ENCODE assay signal across 8 cellular contexts in genomic region chr2:10900216-10901109, GRCh38. TPM values are rescaled to one million over a fixed set of nuclear protein-coding genes. Genes with fewer than 3 reads are reported as not detected.
DNase-seq lines count a peak whose midpoint lies in the region; ATAC-seq and TF ChIP-seq lines count a peak whose summit lies in the region.

No MANE protein-coding gene starts in this region.

- H2AFZ ChIP-seq in mesenchymal stem cell (ENCODE audit: low read depth, low read length): no peak overlapping the region

- TF ChIP-seq CTCF in GM10266 (IDR thresholded peaks at IDR 0.05; ENCODE audit: control insufficient read depth, insufficient read depth, low read depth, missing control alignments): peak; percentile 6

- H3K27me3 ChIP-seq in mesenchymal stem cell (ENCODE audit: control insufficient read depth in 1 of 2, insufficient read depth in 1 of 2, low read length in 2 of 2): peaks cover 5 to 15% of the 10 kb centered on the region in 2 experiments

- ATAC-seq in HG03460 (IDR thresholded peaks at IDR 0.05; ENCODE audit: unreplicated experiment) (no peak), HG02798 (IDR thresholded peaks at IDR 0.05; ENCODE audit: poor library complexity, unreplicated experiment) (no peak)

- no peak overlapping the region for H2BK12ac ChIP-seq in mesenchymal stem cell (ENCODE audit: low read length in 2 of 2)

- H2BK15ac ChIP-seq in mesenchymal stem cell (ENCODE audit: low read depth, poor library complexity, severe bottlenecking): no peak overlapping the region

- DNase-seq in GM10266 (ENCODE audit: extremely low spot score) (peak; percentile 59), KBM-7 (peak; percentile 52), T follicular helper cell (ENCODE audit: low read depth) (peak; percentile 20), mesenchymal stem cell (peak; percentile 43), NCI-H2107 (lab: John Stamatoyannopoulos, UW) (no peak), amniotic stem cell (lab: John Stamatoyannopoulos, UW) (no peak)

- H3K36me3 ChIP-seq in mesenchymal stem cell (ENCODE audit: control insufficient read depth in 1 of 2, insufficient read depth in 2 of 2, low read depth in 1 of 2, low read length in 2 of 2): no peaks in the 10 kb centered on the region

- no peak overlapping the region for H3K4me3 ChIP-seq in mesenchymal stem cell (ENCODE audit: insufficient read depth in 1 of 2, low read depth in 1 of 2, low read length in 2 of 2)

- no peak overlapping the region for H3K4ac ChIP-seq in mesenchymal stem cell (ENCODE audit: low read depth in 1 of 2, low read length in 2 of 2)

- no peaks in the 10 kb centered on the region for H3K9me3 ChIP-seq in mesenchymal stem cell (ENCODE audit: control insufficient read depth, low read length)

- H4K8ac ChIP-seq in mesenchymal stem cell (ENCODE audit: low read length): no peak overlapping the region

- no peak overlapping the region for H3K14ac ChIP-seq in mesenchymal stem cell (ENCODE audit: low read length in 2 of 2)

- H3K18ac ChIP-seq in mesenchymal stem cell (ENCODE audit: low read depth in 1 of 2, low read length in 2 of 2): no peak overlapping the region

- no peak overlapping the region for H3K23ac ChIP-seq in mesenchymal stem cell (ENCODE audit: low read length in 2 of 2)

- in situ Hi-C loops in KBM-7 (cut with MboI; ENCODE audit: low pct_unique_long_range_greater_than_20kb, low sequenced_read_pairs): no loop called here

- no peak overlapping the region for H3K9ac ChIP-seq in mesenchymal stem cell (ENCODE audit: low read length)

- no peak overlapping the region for H3K27ac ChIP-seq in mesenchymal stem cell (ENCODE audit: low read length, poor library complexity, severe bottlenecking)

- H4K91ac ChIP-seq in mesenchymal stem cell (ENCODE audit: low read length): no peak overlapping the region

- no peak overlapping the region for H2AK5ac ChIP-seq in mesenchymal stem cell (ENCODE audit: low read length, severe bottlenecking)

- H2BK120ac ChIP-seq in mesenchymal stem cell (ENCODE audit: low read depth, low read length): no peak overlapping the region

- H2BK5ac ChIP-seq in mesenchymal stem cell (ENCODE audit: low read depth, low read length, poor library complexity, severe bottlenecking): no peak overlapping the region

- H3K4me1 ChIP-seq in mesenchymal stem cell (ENCODE audit: control insufficient read depth, insufficient read depth, low read depth, low read length): peaks cover 4% of the 10 kb centered on the region

- WGBS in mesenchymal stem cell: 84% methylated on average over 9 of the region's 10 CpGs

- no peaks in the 10 kb centered on the region for H3K79me1 ChIP-seq in mesenchymal stem cell (replicated peaks; ENCODE audit: low read length, poor library complexity, severe bottlenecking)

- H3K4me2 ChIP-seq in mesenchymal stem cell (ENCODE audit: low read length, poor library complexity, severe bottlenecking): no peak overlapping the region

RNA-seq across cellular contexts. Expression of gene KCNF1, which starts 11.3 kb away (rescaled TPM):
- 1.2 TPM for polyA plus RNA-seq in mesenchymal stem cell (2013, experiment 1 of 2)
- polyA plus RNA-seq in mesenchymal stem cell (2013, experiment 2 of 2): 1.3 TPM

Comparison
In these comparisons a context has a peak if more than half of its experiments do, and no peak if none do; other contexts are left out.
1. DNase-seq: peak in GM10266 (single experiment), KBM-7 (single experiment), T follicular helper cell (single experiment) and mesenchymal stem cell (single experiment); none in NCI-H2107 (single experiment) and amniotic stem cell (single experiment).